Comparison of ENCODE assay signal across 8 cellular contexts in the genomic region with DNA sequence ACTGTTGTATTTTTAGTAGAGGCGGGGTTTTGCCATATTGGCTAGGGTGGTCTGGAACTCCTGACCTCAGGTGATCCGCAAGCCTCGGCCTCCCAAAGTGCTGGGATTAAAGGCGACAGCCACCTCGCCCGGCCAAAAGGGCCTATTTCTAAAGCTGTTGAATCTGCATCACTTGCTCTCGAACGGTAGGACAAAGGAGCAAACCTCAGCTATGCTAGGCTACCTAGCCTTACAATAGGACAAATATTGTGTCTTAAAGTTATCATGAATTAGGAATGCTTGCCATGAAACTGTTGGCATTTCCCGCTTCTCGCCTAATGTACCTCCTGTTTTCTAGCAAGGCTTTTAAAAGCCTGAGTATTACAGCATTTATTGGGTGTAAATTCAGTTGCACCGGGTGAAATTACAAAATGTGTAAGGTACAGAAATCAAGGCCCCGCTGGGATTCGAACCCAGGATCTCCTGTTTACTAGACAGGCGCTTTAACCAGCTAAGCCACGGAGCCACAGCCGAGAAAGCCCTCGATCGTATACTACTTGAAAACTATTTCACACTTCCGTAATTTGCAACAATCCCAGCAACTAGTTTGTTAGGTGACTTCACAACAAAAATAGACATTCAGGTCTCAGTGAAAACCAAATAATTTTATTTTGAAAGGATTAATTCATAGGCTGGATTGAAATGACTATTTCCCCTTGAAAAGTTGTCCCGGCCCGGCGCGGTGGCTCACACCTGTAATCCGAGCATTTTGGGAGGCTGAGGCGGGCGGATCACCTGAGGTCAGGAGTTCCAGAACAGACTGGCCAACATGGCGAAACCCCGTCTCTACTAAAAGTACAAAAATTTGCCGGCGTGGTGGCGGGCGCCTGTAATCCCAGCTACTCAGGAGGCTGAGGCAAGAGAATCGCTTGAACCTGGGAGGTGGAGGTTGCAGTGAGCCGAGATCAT.
DNase-seq lines count a peak whose midpoint lies in the region; ATAC-seq and TF ChIP-seq lines count a peak whose summit lies in the region.

No MANE protein-coding gene starts in this region.

- peaks cover 5% of the 10 kb centered on the region for H3K4me1 Mint-ChIP-seq in MCF 10A (ENCODE audit: insufficient read depth, unreplicated experiment)
- peaks cover 12% of the 10 kb centered on the region for H3K4me1 Mint-ChIP-seq in endothelial cell (ENCODE audit: unreplicated experiment)

- TF ChIP-seq CTCF in MCF 10A (IDR thresholded peaks at IDR 0.05; ENCODE audit: unreplicated experiment) (no peak), breast epithelium (IDR thresholded peaks at IDR 0.05) (no peak), endothelial cell (IDR thresholded peaks at IDR 0.05; ENCODE audit: unreplicated experiment) (no peak)

- H3K9me3 ChIP-seq in breast epithelium = no peaks in the 10 kb centered on the region

- H3K4me1 ChIP-seq in breast epithelium = no peaks in the 10 kb centered on the region

- H3K27ac ChIP-seq in breast epithelium = no peak overlapping the region

- POLR2A ChIA-PET in MCF 10A (lab: Yijun Ruan, JAX) = interaction anchor here (0.9 to 1.6 kb wide), 3 partner anchors 12 to 88 kb away, joined by 3 to 10 read pairs (median 3); no protein-coding TSS in a partner anchor

- TF ChIP-seq POLR2A in breast epithelium (IDR thresholded peaks at IDR 0.05) = no peak

- peaks cover 0 to 41% of the 10 kb centered on the region in 2 donors for H3K27me3 ChIP-seq in breast epithelium

- TSS peak; percentile 100 for BruUV-seq in MCF 10A (replicated peaks; lab: Mats Ljungman, UMichigan)

- H3K4me3 Mint-ChIP-seq in MCF 10A (ENCODE audit: unreplicated experiment) (no peak overlapping the region), endothelial cell (ENCODE audit: unreplicated experiment) (no peak overlapping the region)

- no peak overlapping the region for H3K27ac Mint-ChIP-seq in MCF 10A (ENCODE audit: low read depth, unreplicated experiment)
- H3K27ac Mint-ChIP-seq in endothelial cell (ENCODE audit: unreplicated experiment) = peak overlapping the region; percentile 86

- H3K36me3 Mint-ChIP-seq in MCF 10A (ENCODE audit: insufficient read depth, unreplicated experiment) = peaks cover 26% of the 10 kb centered on the region
- no peaks in the 10 kb centered on the region for H3K36me3 Mint-ChIP-seq in endothelial cell (ENCODE audit: low read depth, unreplicated experiment)

- CTCF ChIA-PET in MCF 10A (lab: Yijun Ruan, JAX) = interaction anchor here (0.6 to 1.1 kb wide), 3 partner anchors 88 to 500 kb away, joined by 3 to 5 read pairs (median 3); no protein-coding TSS in a partner anchor

- peak; percentile 82 for DNase-seq in MCF 10A (ENCODE audit: unreplicated experiment)
- DNase-seq in breast epithelium (ENCODE audit: low spot score in 2 of 2) = no peak
- peak; percentile 82 for DNase-seq in NCI-H460 (ENCODE audit: extremely low read depth, low read depth)
- peak; percentile 46 to 51 for DNase-seq in activated CD4-positive, alpha-beta T cell treated with anti-CD3 and anti-CD28 coated beads for 24 hours (ENCODE audit: low read depth in 2 of 2)
- DNase-seq in endothelial cell (ENCODE audit: low spot score) = peak; percentile 70
- DNase-seq in stimulated activated CD4-positive, alpha-beta T cell treated with anti-CD3 and anti-CD28 coated beads, Interleukin-15, amount 100 ng/mL, for 24 hours = peak; percentile 77
- DNase-seq in NK-92 (lab: John Stamatoyannopoulos, UW; ENCODE audit: unreplicated experiment) = no peak

- no peaks in the 10 kb centered on the region for H3K9me3 Mint-ChIP-seq in MCF 10A (ENCODE audit: unreplicated experiment)
- no peaks in the 10 kb centered on the region for H3K9me3 Mint-ChIP-seq in endothelial cell (ENCODE audit: unreplicated experiment)

- H3K36me3 ChIP-seq in breast epithelium = no peaks in the 10 kb centered on the region

- no peak for ATAC-seq in HG02885 (IDR thresholded peaks at IDR 0.05; ENCODE audit: poor library complexity, unreplicated experiment)

- no peak overlapping the region for H3K4me3 ChIP-seq in breast epithelium

- intact Hi-C loops in MCF 10A (cut with micrococcal nuclease) (loop anchor here (1.0 to 5.0 kb wide), 4 partner anchors 12 to 372 kb away; partner anchors contain the start of gene POM121L2), breast epithelium (cut with DNase I; ENCODE audit: low total_unique reads) (no loop called here)

- H3K27me3 Mint-ChIP-seq in MCF 10A (ENCODE audit: insufficient read depth, unreplicated experiment) (no peaks in the 10 kb centered on the region), endothelial cell (ENCODE audit: unreplicated experiment) (peaks cover 21% of the 10 kb centered on the region)

Comparison
In these comparisons a context has a peak if more than half of its experiments do, and no peak if none do; other contexts are left out.
1. DNase-seq: peak in MCF 10A (single experiment), NCI-H460 (single experiment), activated CD4-positive, alpha-beta T cell treated with anti-CD3 and anti-CD28 coated beads for 24 hours (2 of 2), endothelial cell (single experiment) and stimulated activated CD4-positive, alpha-beta T cell treated with anti-CD3 and anti-CD28 coated beads, Interleukin-15, amount 100 ng/mL, for 24 hours (single experiment); none in breast epithelium (0 of 2) and NK-92 (single experiment).